Comparison of ENCODE assay signal across 1 cellular context in genomic region chr1:16874968-16875367, GRCh38. TPM values are rescaled to one million over a fixed set of nuclear protein-coding genes. Genes with fewer than 3 reads are reported as not detected.
"Had no signal": no experiment of that assay in that cellular context is flagged by ENCODE, and none has a peak within 500 bp of the region (broad histone marks: within the 10 kb centered on the region; RNA-seq: fewer than 3 reads in every experiment).

No MANE protein-coding gene starts in this region.

RNA-seq across cellular contexts. Expression of gene RNU1-2, which starts 20.8 kb away (rescaled TPM):
- polyA plus RNA-seq: IMR-90 had no signal
